Comparison of ENCODE assay signal across 1 cellular context in the genomic region with DNA sequence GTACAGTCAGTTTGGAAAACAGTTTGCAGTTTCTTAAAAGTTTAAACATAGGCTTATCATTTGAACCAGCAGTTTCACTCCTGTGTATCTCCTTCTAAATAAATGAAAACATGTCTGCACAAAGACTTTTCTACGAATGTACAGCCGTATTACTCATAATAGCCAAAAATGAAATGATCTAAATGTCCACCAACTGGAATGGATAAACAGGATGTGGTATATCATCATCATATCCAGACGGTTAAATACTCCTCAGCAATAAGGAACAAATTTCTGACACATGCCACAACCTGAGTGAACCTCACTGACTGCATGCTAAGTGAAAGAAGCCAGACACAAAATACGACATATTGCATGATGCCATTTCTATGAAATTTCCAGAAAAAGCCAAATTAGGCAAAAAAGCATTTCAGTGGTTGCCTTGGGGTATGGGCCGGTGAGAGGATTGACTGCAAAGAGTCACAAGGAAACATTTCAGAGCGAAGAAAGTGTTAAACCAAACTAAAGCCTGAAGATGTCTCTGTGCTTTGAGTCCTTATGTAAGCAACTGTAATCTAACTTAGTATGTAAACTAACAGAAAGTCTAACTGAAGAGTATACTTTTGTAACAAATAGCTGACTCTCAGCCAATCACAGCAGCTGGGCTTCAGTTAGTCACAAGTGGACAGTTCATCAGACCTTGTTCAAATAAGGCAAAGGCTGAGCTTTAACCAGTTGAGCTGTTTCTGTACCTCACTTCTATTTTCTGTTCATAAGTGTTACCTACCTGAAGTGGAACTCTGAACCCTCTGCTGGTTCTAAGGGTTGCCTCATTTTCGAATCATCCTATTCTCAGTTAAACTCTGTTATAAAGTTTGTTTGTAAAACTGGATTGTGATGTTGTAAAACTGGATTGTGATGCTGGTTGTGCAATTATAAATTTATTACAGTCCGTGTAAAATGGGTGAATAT.
TF ChIP-seq lines count a peak whose summit lies in the region.

No MANE protein-coding gene starts in this region.

TF ChIP-seq in HepG2, 621 proteins besides CTCF, POLR2A, EP300 and RAD21 (continued from another document and continues in another):
- TF ChIP-seq, protein P1, sequence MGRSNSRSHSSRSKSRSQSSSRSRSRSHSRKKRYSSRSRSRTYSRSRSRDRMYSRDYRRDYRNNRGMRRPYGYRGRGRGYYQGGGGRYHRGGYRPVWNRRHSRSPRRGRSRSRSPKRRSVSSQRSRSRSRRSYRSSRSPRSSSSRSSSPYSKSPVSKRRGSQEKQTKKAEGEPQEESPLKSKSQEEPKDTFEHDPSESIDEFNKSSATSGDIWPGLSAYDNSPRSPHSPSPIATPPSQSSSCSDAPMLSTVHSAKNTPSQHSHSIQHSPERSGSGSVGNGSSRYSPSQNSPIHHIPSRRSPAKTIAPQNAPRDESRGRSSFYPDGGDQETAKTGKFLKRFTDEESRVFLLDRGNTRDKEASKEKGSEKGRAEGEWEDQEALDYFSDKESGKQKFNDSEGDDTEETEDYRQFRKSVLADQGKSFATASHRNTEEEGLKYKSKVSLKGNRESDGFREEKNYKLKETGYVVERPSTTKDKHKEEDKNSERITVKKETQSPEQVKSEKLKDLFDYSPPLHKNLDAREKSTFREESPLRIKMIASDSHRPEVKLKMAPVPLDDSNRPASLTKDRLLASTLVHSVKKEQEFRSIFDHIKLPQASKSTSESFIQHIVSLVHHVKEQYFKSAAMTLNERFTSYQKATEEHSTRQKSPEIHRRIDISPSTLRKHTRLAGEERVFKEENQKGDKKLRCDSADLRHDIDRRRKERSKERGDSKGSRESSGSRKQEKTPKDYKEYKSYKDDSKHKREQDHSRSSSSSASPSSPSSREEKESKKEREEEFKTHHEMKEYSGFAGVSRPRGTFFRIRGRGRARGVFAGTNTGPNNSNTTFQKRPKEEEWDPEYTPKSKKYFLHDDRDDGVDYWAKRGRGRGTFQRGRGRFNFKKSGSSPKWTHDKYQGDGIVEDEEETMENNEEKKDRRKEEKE (IDR thresholded peaks at IDR 0.05): no peak
- TF ChIP-seq KAT8 (CRISPR knock-in tag; IDR thresholded peaks at IDR 0.05) (peak; percentile 56; the same call in 1 of the 2 replicates), GABPB1 (CRISPR knock-in tag; IDR thresholded peaks at IDR 0.05) (no peak), ZFP62 (CRISPR knock-in tag; IDR thresholded peaks at IDR 0.05) (no peak), PAF1 (CRISPR knock-in tag; IDR thresholded peaks at IDR 0.05) (no peak), HMG20A (CRISPR knock-in tag; IDR thresholded peaks at IDR 0.05; ENCODE audit: borderline replicate concordance) (0 out of 2 replicates have a peak, but pooled peaks have one; percentile 14), PPARG (CRISPR knock-in tag; conservative IDR thresholded peaks at IDR 0.05) (peak; percentile 44; the same call in 1 of the 2 replicates), ATRX (CRISPR knock-in tag; IDR thresholded peaks at IDR 0.05; ENCODE audit: borderline replicate concordance) (no peak), MTA3 (CRISPR knock-in tag; IDR thresholded peaks at IDR 0.05) (no peak), TCF7L2 (IDR thresholded peaks at IDR 0.05; ENCODE audit: low read depth, low read length) (no peak), ELF4 (CRISPR knock-in tag; IDR thresholded peaks at IDR 0.05; ENCODE audit: borderline replicate concordance) (no peak), HIVEP1 (CRISPR knock-in tag; IDR thresholded peaks at IDR 0.05) (no peak)
- TF ChIP-seq, protein P2, sequence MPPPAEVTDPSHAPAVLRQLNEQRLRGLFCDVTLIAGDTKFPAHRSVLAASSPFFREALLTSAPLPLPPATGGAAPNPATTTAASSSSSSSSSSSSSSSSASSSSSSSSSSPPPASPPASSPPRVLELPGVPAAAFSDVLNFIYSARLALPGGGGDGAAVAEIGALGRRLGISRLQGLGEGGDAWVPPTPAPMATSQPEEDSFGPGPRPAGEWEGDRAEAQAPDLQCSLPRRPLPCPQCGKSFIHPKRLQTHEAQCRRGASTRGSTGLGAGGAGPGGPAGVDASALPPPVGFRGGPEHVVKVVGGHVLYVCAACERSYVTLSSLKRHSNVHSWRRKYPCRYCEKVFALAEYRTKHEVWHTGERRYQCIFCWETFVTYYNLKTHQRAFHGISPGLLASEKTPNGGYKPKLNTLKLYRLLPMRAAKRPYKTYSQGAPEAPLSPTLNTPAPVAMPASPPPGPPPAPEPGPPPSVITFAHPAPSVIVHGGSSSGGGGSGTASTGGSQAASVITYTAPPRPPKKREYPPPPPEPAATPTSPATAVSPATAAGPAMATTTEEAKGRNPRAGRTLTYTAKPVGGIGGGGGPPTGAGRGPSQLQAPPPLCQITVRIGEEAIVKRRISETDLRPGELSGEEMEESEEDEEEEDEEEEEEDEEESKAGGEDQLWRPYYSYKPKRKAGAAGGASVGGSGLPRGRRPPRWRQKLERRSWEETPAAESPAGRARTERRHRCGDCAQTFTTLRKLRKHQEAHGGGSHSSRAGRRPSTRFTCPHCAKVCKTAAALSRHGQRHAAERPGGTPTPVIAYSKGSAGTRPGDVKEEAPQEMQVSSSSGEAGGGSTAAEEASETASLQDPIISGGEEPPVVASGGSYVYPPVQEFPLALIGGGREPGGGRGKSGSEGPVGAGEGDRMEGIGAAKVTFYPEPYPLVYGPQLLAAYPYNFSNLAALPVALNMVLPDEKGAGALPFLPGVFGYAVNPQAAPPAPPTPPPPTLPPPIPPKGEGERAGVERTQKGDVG (CRISPR knock-in tag; IDR thresholded peaks at IDR 0.05; ENCODE audit: borderline replicate concordance): no peak
- TF ChIP-seq, protein P3, sequence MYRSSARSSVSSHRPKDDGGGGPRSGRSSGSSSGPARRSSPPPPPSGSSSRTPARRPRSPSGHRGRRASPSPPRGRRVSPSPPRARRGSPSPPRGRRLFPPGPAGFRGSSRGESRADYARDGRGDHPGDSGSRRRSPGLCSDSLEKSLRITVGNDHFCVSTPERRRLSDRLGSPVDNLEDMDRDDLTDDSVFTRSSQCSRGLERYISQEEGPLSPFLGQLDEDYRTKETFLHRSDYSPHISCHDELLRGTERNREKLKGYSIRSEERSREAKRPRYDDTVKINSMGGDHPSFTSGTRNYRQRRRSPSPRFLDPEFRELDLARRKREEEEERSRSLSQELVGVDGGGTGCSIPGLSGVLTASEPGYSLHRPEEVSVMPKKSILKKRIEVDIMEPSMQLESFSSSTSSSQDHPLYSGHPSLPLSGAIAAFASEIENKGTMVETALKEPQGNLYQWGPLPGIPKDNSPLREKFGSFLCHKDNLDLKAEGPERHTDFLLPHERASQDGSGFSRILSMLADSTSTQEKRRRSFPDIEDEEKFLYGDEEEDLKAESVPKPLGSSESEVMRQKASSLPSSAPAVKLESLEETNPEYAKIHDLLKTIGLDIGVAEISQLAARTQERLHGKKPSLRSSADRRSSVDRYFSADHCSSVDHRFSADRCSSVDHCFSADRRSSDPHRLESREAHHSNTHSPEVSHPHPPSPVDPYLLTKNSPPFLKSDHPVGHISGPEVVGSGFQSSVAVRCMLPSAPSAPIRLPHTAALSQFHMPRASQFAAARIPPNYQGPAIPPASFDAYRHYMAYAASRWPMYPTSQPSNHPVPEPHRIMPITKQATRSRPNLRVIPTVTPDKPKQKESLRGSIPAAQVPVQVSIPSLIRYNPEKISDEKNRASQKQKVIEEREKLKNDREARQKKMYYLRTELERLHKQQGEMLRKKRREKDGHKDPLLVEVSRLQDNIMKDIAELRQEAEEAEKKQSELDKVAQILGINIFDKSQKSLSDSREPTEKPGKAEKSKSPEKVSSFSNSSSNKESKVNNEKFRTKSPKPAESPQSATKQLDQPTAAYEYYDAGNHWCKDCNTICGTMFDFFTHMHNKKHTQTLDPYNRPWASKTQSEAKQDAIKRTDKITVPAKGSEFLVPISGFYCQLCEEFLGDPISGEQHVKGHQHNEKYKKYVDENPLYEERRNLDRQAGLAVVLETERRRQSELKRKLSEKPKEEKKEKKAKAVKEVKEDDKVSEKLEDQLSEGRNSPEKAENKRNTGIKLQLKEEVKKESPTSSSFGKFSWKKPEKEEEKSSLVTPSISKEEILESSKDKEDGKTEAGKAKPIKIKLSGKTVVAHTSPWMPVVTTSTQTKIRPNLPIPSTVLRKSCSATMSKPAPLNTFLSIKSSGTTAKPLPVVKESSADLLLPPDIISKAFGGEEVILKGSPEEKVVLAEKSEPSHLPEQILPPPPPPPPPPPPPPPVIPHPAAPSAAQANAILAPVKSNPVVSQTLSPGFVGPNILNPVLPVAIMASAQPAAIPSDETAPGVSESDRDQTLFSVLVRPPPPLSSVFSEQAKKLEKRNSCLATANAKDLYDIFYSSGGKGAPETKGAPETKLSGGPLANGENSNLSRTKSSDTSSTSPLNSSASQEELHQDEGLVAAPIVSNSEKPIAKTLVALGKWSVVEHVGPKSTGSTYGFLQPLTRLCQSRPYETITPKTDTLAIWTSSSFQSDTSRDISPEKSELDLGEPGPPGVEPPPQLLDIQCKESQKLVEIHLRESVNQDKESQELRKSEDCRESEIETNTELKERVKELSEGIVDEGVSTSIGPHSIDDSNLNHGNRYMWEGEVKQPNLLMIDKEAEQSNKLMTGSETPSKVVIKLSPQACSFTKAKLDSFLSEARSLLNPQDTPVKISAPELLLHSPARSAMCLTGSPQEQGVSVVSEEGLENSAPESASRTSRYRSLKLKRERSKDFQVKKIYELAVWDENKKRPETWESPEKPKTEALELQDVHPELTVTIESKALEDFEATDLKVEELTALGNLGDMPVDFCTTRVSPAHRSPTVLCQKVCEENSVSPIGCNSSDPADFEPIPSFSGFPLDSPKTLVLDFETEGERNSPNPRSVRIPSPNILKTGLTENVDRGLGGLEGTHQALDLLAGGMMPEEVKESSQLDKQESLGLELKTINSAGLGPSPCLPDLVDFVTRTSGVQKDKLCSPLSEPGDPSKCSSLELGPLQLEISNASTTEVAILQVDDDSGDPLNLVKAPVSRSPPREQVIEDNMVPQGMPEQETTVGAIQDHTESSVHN (CRISPR knock-in tag; IDR thresholded peaks at IDR 0.05): no peak
- TF ChIP-seq, protein P4, sequence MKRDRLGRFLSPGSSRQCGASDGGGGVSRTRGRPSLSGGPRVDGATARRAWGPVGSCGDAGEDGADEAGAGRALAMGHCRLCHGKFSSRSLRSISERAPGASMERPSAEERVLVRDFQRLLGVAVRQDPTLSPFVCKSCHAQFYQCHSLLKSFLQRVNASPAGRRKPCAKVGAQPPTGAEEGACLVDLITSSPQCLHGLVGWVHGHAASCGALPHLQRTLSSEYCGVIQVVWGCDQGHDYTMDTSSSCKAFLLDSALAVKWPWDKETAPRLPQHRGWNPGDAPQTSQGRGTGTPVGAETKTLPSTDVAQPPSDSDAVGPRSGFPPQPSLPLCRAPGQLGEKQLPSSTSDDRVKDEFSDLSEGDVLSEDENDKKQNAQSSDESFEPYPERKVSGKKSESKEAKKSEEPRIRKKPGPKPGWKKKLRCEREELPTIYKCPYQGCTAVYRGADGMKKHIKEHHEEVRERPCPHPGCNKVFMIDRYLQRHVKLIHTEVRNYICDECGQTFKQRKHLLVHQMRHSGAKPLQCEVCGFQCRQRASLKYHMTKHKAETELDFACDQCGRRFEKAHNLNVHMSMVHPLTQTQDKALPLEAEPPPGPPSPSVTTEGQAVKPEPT (CRISPR knock-in tag; IDR thresholded peaks at IDR 0.05; ENCODE audit: low read depth): no peak
- TF ChIP-seq, protein P5, sequence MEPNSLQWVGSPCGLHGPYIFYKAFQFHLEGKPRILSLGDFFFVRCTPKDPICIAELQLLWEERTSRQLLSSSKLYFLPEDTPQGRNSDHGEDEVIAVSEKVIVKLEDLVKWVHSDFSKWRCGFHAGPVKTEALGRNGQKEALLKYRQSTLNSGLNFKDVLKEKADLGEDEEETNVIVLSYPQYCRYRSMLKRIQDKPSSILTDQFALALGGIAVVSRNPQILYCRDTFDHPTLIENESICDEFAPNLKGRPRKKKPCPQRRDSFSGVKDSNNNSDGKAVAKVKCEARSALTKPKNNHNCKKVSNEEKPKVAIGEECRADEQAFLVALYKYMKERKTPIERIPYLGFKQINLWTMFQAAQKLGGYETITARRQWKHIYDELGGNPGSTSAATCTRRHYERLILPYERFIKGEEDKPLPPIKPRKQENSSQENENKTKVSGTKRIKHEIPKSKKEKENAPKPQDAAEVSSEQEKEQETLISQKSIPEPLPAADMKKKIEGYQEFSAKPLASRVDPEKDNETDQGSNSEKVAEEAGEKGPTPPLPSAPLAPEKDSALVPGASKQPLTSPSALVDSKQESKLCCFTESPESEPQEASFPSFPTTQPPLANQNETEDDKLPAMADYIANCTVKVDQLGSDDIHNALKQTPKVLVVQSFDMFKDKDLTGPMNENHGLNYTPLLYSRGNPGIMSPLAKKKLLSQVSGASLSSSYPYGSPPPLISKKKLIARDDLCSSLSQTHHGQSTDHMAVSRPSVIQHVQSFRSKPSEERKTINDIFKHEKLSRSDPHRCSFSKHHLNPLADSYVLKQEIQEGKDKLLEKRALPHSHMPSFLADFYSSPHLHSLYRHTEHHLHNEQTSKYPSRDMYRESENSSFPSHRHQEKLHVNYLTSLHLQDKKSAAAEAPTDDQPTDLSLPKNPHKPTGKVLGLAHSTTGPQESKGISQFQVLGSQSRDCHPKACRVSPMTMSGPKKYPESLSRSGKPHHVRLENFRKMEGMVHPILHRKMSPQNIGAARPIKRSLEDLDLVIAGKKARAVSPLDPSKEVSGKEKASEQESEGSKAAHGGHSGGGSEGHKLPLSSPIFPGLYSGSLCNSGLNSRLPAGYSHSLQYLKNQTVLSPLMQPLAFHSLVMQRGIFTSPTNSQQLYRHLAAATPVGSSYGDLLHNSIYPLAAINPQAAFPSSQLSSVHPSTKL (CRISPR knock-in tag; IDR thresholded peaks at IDR 0.05): peak; percentile 82; the same call in 1 of the 2 replicates
- TF ChIP-seq, protein P6, sequence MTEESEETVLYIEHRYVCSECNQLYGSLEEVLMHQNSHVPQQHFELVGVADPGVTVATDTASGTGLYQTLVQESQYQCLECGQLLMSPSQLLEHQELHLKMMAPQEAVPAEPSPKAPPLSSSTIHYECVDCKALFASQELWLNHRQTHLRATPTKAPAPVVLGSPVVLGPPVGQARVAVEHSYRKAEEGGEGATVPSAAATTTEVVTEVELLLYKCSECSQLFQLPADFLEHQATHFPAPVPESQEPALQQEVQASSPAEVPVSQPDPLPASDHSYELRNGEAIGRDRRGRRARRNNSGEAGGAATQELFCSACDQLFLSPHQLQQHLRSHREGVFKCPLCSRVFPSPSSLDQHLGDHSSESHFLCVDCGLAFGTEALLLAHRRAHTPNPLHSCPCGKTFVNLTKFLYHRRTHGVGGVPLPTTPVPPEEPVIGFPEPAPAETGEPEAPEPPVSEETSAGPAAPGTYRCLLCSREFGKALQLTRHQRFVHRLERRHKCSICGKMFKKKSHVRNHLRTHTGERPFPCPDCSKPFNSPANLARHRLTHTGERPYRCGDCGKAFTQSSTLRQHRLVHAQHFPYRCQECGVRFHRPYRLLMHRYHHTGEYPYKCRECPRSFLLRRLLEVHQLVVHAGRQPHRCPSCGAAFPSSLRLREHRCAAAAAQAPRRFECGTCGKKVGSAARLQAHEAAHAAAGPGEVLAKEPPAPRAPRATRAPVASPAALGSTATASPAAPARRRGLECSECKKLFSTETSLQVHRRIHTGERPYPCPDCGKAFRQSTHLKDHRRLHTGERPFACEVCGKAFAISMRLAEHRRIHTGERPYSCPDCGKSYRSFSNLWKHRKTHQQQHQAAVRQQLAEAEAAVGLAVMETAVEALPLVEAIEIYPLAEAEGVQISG (CRISPR knock-in tag; IDR thresholded peaks at IDR 0.05): no peak
- TF ChIP-seq, protein P7, sequence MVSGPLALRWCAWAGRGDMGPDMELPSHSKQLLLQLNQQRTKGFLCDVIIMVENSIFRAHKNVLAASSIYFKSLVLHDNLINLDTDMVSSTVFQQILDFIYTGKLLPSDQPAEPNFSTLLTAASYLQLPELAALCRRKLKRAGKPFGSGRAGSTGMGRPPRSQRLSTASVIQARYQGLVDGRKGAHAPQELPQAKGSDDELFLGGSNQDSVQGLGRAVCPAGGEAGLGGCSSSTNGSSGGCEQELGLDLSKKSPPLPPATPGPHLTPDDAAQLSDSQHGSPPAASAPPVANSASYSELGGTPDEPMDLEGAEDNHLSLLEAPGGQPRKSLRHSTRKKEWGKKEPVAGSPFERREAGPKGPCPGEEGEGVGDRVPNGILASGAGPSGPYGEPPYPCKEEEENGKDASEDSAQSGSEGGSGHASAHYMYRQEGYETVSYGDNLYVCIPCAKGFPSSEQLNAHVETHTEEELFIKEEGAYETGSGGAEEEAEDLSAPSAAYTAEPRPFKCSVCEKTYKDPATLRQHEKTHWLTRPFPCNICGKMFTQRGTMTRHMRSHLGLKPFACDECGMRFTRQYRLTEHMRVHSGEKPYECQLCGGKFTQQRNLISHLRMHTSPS (CRISPR knock-in tag; IDR thresholded peaks at IDR 0.05; ENCODE audit: low read depth): no peak
